In the genomic region with DNA sequence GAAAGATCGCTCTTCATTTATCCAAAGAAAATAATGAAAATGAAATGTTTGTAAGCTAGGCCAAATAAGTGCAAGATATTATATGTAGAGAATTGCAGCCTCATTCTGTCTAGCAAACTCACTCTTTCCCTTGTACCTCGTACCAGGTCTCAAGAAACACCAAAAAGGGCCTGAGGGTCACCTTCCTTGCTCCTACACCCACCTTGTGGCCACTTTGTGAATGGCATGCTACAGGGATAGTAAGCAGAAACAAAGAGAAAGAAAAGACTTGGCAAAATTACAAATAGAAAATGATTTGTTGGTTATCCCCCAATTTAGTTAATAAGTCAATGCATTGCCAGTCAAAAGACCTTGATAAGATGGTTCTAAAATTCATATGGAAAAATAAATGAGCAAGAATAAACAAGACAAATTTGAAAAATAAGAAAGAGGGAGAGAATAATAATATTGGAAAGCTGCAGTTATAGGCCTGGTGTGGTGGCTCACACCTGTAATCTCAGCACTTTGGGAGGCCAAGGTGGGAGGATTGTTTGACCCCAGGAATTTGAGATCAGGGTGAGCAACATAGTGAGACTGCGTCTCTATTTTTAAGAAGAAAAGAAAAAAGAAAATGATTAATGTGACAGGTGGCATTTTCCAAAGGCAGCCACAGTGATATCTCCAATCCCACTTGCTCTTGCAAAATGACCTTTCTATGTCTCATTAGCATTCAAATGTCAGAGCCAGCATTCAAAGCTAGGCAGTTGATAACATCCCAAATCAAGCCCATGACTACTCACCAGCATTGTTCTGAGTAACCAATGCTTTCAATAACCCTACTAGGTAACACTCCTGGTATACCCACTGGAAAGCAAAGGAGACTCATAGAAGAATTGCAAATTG, we compare ENCODE assay signal across 8 cellular contexts. TPM values are rescaled to one million over a fixed set of nuclear protein-coding genes. Genes with fewer than 3 reads are reported as not detected.
A peak's percentile ranks its signal among the peaks of the same experiment; 100 is the strongest.
DNase-seq lines count a peak whose midpoint lies in the region; ATAC-seq, FAIRE-seq and TF ChIP-seq lines count a peak whose summit lies in the region.

No MANE protein-coding gene starts in this region.

- DNase-seq in AG20443 (ENCODE audit: low spot score) = peak; percentile 74
- peak; percentile 97 for DNase-seq in Karpas-422
- DNase-seq in RCC 7860 (ENCODE audit: low spot score) = peak; percentile 27
- DNase-seq in activated T-helper 1 cell treated with Interleukin-2 at 50 U/mL for 16 hours (ENCODE audit: low read depth) = peak; percentile 40
- DNase-seq in fibroblast of the aortic adventitia (ENCODE audit: low read depth) = peak; percentile 81
- peak; percentile 54 to 79 (median 77) for DNase-seq in ovary
- DNase-seq in upper lobe of right lung = no peak

- whole genome bisulfite sequencing in ovary, 3 donors = 64 to 70% (median 70%) methylated on average over 3 of the region's 3 CpGs

- intact Hi-C loops in ovary (cut with DNase I) (loop anchor here (5.0 to 10.0 kb wide), 5 partner anchors 85 to 425 kb away; no protein-coding TSS in a partner anchor), upper lobe of right lung (cut with DNase I) (loop anchor here (5.0 to 10.0 kb wide), 2 partner anchors 65 to 158 kb away; no protein-coding TSS in a partner anchor)

- no peaks in the 10 kb centered on the region for H4K20me1 ChIP-seq in Karpas-422 (ENCODE audit: insufficient read depth, low read depth, low read length)

- H2AFZ ChIP-seq in Karpas-422 (ENCODE audit: low read length) = peak overlapping the region; percentile 18

- no peak for TF ChIP-seq POLR2A in ovary (IDR thresholded peaks at IDR 0.05)

- TF ChIP-seq CTCF in fibroblast of the aortic adventitia (IDR thresholded peaks at IDR 0.05; ENCODE audit: insufficient read depth, low read length) (peak; percentile 99), ovary (IDR thresholded peaks at IDR 0.05) (peak; percentile 37 to 89 (median 82)), upper lobe of right lung (IDR thresholded peaks at IDR 0.05) (peak; percentile 93)

- peaks cover 4% of the 10 kb centered on the region; the same call in 1 of the 2 replicates for H3K9me3 ChIP-seq in Karpas-422 (ENCODE audit: low read length)
- H3K9me3 ChIP-seq in ovary = no peaks in the 10 kb centered on the region
- no peaks in the 10 kb centered on the region for H3K9me3 ChIP-seq in upper lobe of right lung

- no peak overlapping the region for H3K9ac ChIP-seq in Karpas-422 (ENCODE audit: low read length)

- no peaks in the 10 kb centered on the region for H3K9me2 ChIP-seq in Karpas-422 (replicated peaks; ENCODE audit: insufficient read depth, low read length)

- peak; percentile 37 for ATAC-seq in GM19023 (IDR thresholded peaks at IDR 0.05; ENCODE audit: unreplicated experiment)
- peak; percentile 82 for ATAC-seq in upper lobe of right lung

- no peaks in the 10 kb centered on the region for H3K27me3 ChIP-seq in Karpas-422 (ENCODE audit: low read length)
- H3K27me3 ChIP-seq in ovary = no peaks in the 10 kb centered on the region
- H3K27me3 ChIP-seq in upper lobe of right lung = no peaks in the 10 kb centered on the region

- H3K36me3 ChIP-seq in Karpas-422 (ENCODE audit: insufficient read depth, low read length) (no peaks in the 10 kb centered on the region), ovary (no peaks in the 10 kb centered on the region), upper lobe of right lung (no peaks in the 10 kb centered on the region)

- H3K79me2 ChIP-seq in Karpas-422 (ENCODE audit: low read length) = no peaks in the 10 kb centered on the region

- no peak overlapping the region for H3K4me2 ChIP-seq in Karpas-422 (ENCODE audit: low read depth, low read length, poor library complexity, severe bottlenecking)

- H3K27ac ChIP-seq in Karpas-422 (ENCODE audit: low read length) = peak overlapping the region; percentile 96
- no peak overlapping the region for H3K27ac ChIP-seq in ovary
- no peak overlapping the region for H3K27ac ChIP-seq in upper lobe of right lung

- TF ChIP-seq EP300 in ovary (IDR thresholded peaks at IDR 0.05) = no peak

- H3K4me3 ChIP-seq in Karpas-422 (ENCODE audit: low read length) = no peak overlapping the region
- H3K4me3 ChIP-seq in fibroblast of the aortic adventitia (ENCODE audit: low read depth, low read length) = no peak overlapping the region
- H3K4me3 ChIP-seq in ovary = no peak overlapping the region
- no peak overlapping the region for H3K4me3 ChIP-seq in upper lobe of right lung

- FAIRE-seq in RCC 7860 (lab: Jason Lieb, UNC) = peak; percentile 26

- peaks cover 39% of the 10 kb centered on the region for H3K4me1 ChIP-seq in Karpas-422 (ENCODE audit: low read length)
- peaks cover 3% of the 10 kb centered on the region for H3K4me1 ChIP-seq in ovary (ENCODE audit: insufficient read depth)
- H3K4me1 ChIP-seq in upper lobe of right lung = peaks cover 18% of the 10 kb centered on the region

RNA-seq across cellular contexts. Expression of gene BMP10, which starts 38.8 kb away (rescaled TPM):
- not detected in 2 replicates for total RNA-seq in Karpas-422 (2014; rRNA removed; shearing (Covaris generic); ENCODE audit: low replicate concordance)
- total RNA-seq in fibroblast of the aortic adventitia (ENCODE audit: low replicate concordance) = not detected in 2 replicates
- not detected for total RNA-seq in ovary
- polyA plus RNA-seq in ovary = not detected
- total RNA-seq in upper lobe of right lung = 1.4 TPM

RNA-seq across cellular contexts. Expression of gene GKN2, which starts 42.7 kb away (rescaled TPM):
- total RNA-seq in Karpas-422 (2014; rRNA removed; shearing (Covaris generic); ENCODE audit: low replicate concordance) = not detected in 2 replicates
- total RNA-seq in fibroblast of the aortic adventitia (ENCODE audit: low replicate concordance) (not detected in 2 replicates), ovary (not detected), upper lobe of right lung (77.2 TPM)
- under 1 TPM in 1 of 2 donors, not detected in 1; 0.77 TPM for polyA plus RNA-seq in ovary

Comparison
In these comparisons a context has a peak if more than half of its experiments do, and no peak if none do; other contexts are left out.
1. RNA of gene GKN2, which starts 42.7 kb away (total RNA-seq): 77.2 TPM in upper lobe of right lung (single experiment); not detected in fibroblast of the aortic adventitia, not detected in Karpas-422 and not detected in ovary; every median in the first group is over 10 times any median in the second.
2. Peak in every context shown above with its lines, with median percentiles within 50 percentile points of each other: CTCF ChIP-seq.